In genomic region chr1:182029002-182029378, GRCh38 we compare ENCODE assay signal across 8 cellular contexts. TPM values are rescaled to one million over a fixed set of nuclear protein-coding genes. Genes with fewer than 3 reads are reported as not detected.
DNase-seq lines count a peak whose midpoint lies in the region; ATAC-seq and TF ChIP-seq lines count a peak whose summit lies in the region.

No MANE protein-coding gene starts in this region.

- H3K4me1 Mint-ChIP-seq in IgD-negative memory B cell, result peaks cover 8 to 14% (median 11%) of the 10 kb centered on the region in 3 donors
- peaks cover 12 to 21% (median 18%) of the 10 kb centered on the region in 7 donors for H3K4me1 Mint-ChIP-seq in naive thymus-derived CD4-positive, alpha-beta T cell

- peaks cover 1% of the 10 kb centered on the region for H3K36me3 Mint-ChIP-seq in IgD-negative memory B cell
- H3K36me3 Mint-ChIP-seq in naive thymus-derived CD4-positive, alpha-beta T cell, result peaks cover 0 to 5% (median 0%) of the 10 kb centered on the region in 5 donors

- peaks cover 9 to 14% of the 10 kb centered on the region in 2 donors for H3K4me1 ChIP-seq in naive thymus-derived CD4-positive, alpha-beta T cell (ENCODE audit: control insufficient read depth in 2 of 2, insufficient read depth in 2 of 2, low read length in 2 of 2)

- H3K27me3 Mint-ChIP-seq in IgD-negative memory B cell, result no peaks in the 10 kb centered on the region
- peaks cover 0 to 6% (median 0%) of the 10 kb centered on the region in 5 donors for H3K27me3 Mint-ChIP-seq in naive thymus-derived CD4-positive, alpha-beta T cell

- no peaks in the 10 kb centered on the region for H3K27me3 ChIP-seq in naive thymus-derived CD4-positive, alpha-beta T cell (ENCODE audit: control insufficient read depth in 2 of 2, insufficient read depth in 2 of 2, low read length in 2 of 2)

- H3K4me3 ChIP-seq in AG04449 (ENCODE audit: low read depth, low read length), result peak overlapping the region; percentile 49; the same call in 1 of the 2 replicates
- H3K4me3 ChIP-seq in choroid plexus epithelial cell (ENCODE audit: low read depth, low read length), result peak overlapping the region; percentile 53
- H3K4me3 ChIP-seq in naive thymus-derived CD4-positive, alpha-beta T cell (ENCODE audit: low read length), result peak overlapping the region; percentile 72

- POLR2A ChIA-PET in AG04449 (lab: Yijun Ruan, JAX), result no interaction called here
- POLR2A ChIA-PET in naive thymus-derived CD4-positive, alpha-beta T cell (lab: Charles Lee), result interaction anchor here (0.7 to 1.5 kb wide), 6 partner anchors 11 to 570 kb away, joined by 3 to 4 read pairs (median 4); no protein-coding TSS in a partner anchor

- no peaks in the 10 kb centered on the region for H3K9me3 ChIP-seq in naive thymus-derived CD4-positive, alpha-beta T cell (ENCODE audit: control insufficient read depth in 2 of 3, low read length in 3 of 3)

- intact Hi-C loops in naive thymus-derived CD4-positive, alpha-beta T cell (cut with micrococcal nuclease), result loop anchor here (1.0 to 10.0 kb wide), 19 partner anchors 25 to 1874 kb away; partner anchors contain the start of genes ACBD6 (in 2 of the 2), DHX9 (in 2 of the 2), GLUL (in 2 of the 2) and NPL (in 2 of the 2)

- peak overlapping the region; percentile 87 for H3K27ac ChIP-seq in naive thymus-derived CD4-positive, alpha-beta T cell (ENCODE audit: low read depth, low read length)

- no peak for TF ChIP-seq CTCF in AG04449 (IDR thresholded peaks at IDR 0.05; ENCODE audit: insufficient read depth, low read length, missing control alignments)
- no peak for TF ChIP-seq CTCF in choroid plexus epithelial cell (conservative IDR thresholded peaks at IDR 0.05; ENCODE audit: low read depth, low read length)

- no peaks in the 10 kb centered on the region for H3K9me3 Mint-ChIP-seq in IgD-negative memory B cell
- no peaks in the 10 kb centered on the region for H3K9me3 Mint-ChIP-seq in naive thymus-derived CD4-positive, alpha-beta T cell

- CTCF ChIA-PET in AG04449 (lab: Yijun Ruan, JAX), result interaction anchor here (1.1 kb wide), 1 partner anchor 51 kb away, joined by 3 read pairs; no protein-coding TSS in a partner anchor
- CTCF ChIA-PET in naive thymus-derived CD4-positive, alpha-beta T cell (lab: Charles Lee), result no interaction called here

- H3K27ac Mint-ChIP-seq in IgD-negative memory B cell, result peak overlapping the region; percentile 34 to 87 (median 76)
- H3K27ac Mint-ChIP-seq in naive thymus-derived CD4-positive, alpha-beta T cell, result peak overlapping the region; percentile 94 to 100 (median 99)

- H3K4me3 Mint-ChIP-seq in IgD-negative memory B cell, result peak overlapping the region; percentile 79 to 100 (median 94)
- H3K4me3 Mint-ChIP-seq in naive thymus-derived CD4-positive, alpha-beta T cell, result peak overlapping the region; percentile 90 to 100 (median 96)

- no peak for ATAC-seq in naive thymus-derived CD4-positive, alpha-beta T cell
- ATAC-seq in GM18498 (IDR thresholded peaks at IDR 0.05; ENCODE audit: unreplicated experiment), result no peak

- no peaks in the 10 kb centered on the region for H3K36me3 ChIP-seq in naive thymus-derived CD4-positive, alpha-beta T cell (ENCODE audit: control insufficient read depth in 2 of 3, insufficient read depth in 3 of 3, low read length in 3 of 3)

- no peak for DNase-seq in AG04449 (ENCODE audit: low read depth, low spot score)
- no peak for DNase-seq in choroid plexus epithelial cell (ENCODE audit: low read depth)
- DNase-seq in naive thymus-derived CD4-positive, alpha-beta T cell, result peak in 1 of 9 donors; percentile 5
- no peak for DNase-seq in amniotic stem cell (lab: John Stamatoyannopoulos, UW)
- DNase-seq in cerebellar cortex (ENCODE audit: low spot score), result no peak
- no peak for DNase-seq in SHP77 treated with DMSO at 0.1 percent for 48 hours (lab: John Stamatoyannopoulos, UW)

RNA-seq across cellular contexts. Expression of gene ZNF648, which starts 32.5 kb away (rescaled TPM):
- polyA plus RNA-seq in IgD-negative memory B cell, result not detected
- total RNA-seq in naive thymus-derived CD4-positive, alpha-beta T cell, result not detected
- polyA plus RNA-seq in naive thymus-derived CD4-positive, alpha-beta T cell, result under 1 TPM; 0.07 to 0.13 TPM
